In the genomic region with DNA sequence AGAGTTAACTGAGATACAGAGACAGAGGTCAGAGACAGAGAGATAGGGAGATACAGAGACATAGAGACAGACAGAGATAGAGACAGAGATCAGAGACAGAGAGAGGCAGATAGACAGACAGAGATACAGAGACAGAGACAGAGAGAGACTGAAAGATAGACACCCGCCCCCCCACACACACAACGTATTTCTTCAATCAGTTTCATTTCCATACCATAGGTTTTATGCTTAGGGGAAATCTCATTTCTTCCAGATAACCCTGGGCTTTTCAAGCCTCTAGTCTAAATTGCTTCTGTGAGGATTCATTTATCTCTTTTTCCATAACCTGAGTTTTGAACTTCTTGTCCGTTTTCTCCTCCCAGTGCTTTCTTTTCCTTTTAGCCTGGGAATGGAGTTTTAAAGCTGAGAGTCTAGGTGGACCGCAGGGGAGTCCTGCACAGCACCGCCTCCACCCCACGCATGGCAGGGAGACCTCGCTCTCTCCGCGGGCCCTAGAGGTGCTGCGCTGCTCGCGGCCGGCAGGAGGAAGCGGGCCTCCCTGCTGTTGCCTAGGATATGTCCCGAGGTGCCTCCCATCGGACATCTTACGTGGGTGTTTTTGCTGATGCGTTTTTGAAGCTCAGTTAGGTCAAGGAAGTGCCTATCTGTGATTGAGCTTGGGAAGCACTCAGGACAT, we compare ENCODE assay signal across 8 cellular contexts.
A peak's percentile ranks its signal among the peaks of the same experiment; 100 is the strongest.
DNase-seq lines count a peak whose midpoint lies in the region; ATAC-seq and TF ChIP-seq lines count a peak whose summit lies in the region.

No MANE protein-coding gene starts in this region.

- in situ Hi-C loops in SK-MEL-5 (cut with HindIII; ENCODE audit: low pct_unique_long_range_greater_than_20kb, low sequenced_read_pairs): no loop called here

- no peaks in the 10 kb centered on the region for H3K4me1 ChIP-seq in Caco-2

- H3K4me3 Mint-ChIP-seq in Caco-2 (ENCODE audit: unreplicated experiment): peak overlapping the region; percentile 55

- no TSS peak for BruUV-seq in Caco-2 (replicated peaks; lab: Mats Ljungman, UMichigan)

- no peaks in the 10 kb centered on the region for H3K9me3 ChIP-seq in Caco-2

- H3K9me3 Mint-ChIP-seq in Caco-2 (ENCODE audit: unreplicated experiment): no peaks in the 10 kb centered on the region

- peak; percentile 75 for DNase-seq in Caco-2
- peak; percentile 58 for DNase-seq in SK-MEL-5 (ENCODE audit: low read depth, low spot score)
- peak; percentile 67 for DNase-seq in astrocyte of the hippocampus (ENCODE audit: low read depth, low spot score)
- DNase-seq in iPS-NIHi11 (ENCODE audit: low spot score): peak; percentile 73
- DNase-seq in stimulated activated CD4-positive, alpha-beta T cell treated with anti-CD3 and anti-CD28 coated beads, Interleukin-12 subunit alpha, Interleukin-12 subunit beta, amount 100 ng/mL, for 48 hours (ENCODE audit: low read depth in 2 of 3, low spot score in 1 of 3): peak; percentile 20 to 33 (median 26)
- DNase-seq in SIG-M5 (lab: John Stamatoyannopoulos, UW): no peak

- H3K27me3 Mint-ChIP-seq in Caco-2 (ENCODE audit: insufficient read depth, unreplicated experiment): peaks cover 11% of the 10 kb centered on the region

- H3K4me1 Mint-ChIP-seq in Caco-2 (ENCODE audit: low read depth, unreplicated experiment): peaks cover 7% of the 10 kb centered on the region

- no peak overlapping the region for H3K4me3 ChIP-seq in Caco-2 (ENCODE audit: low read depth, low read length)

- intact Hi-C loops in Caco-2 (cut with micrococcal nuclease; ENCODE audit: unreplicated experiment): loop anchor here (1.0 to 5.0 kb wide), 4 partner anchors 19 to 478 kb away; no protein-coding TSS in a partner anchor

- no peaks in the 10 kb centered on the region for H3K36me3 ChIP-seq in Caco-2 (ENCODE audit: control insufficient read depth, insufficient read depth, low read length)

- H3K27ac Mint-ChIP-seq in Caco-2 (ENCODE audit: unreplicated experiment): no peak overlapping the region

- H3K36me3 Mint-ChIP-seq in Caco-2 (ENCODE audit: insufficient read depth, unreplicated experiment): no peaks in the 10 kb centered on the region

- CTCF ChIA-PET in Caco-2 (lab: Charles Lee): interaction anchor here (0.6 to 2.7 kb wide), 12 partner anchors 11 to 1237 kb away, joined by 3 to 39 read pairs (median 4); no protein-coding TSS in a partner anchor

- POLR2A ChIA-PET in Caco-2 (lab: Charles Lee): no interaction called here

- peak; percentile 37 for ATAC-seq in GM19328 (IDR thresholded peaks at IDR 0.05; ENCODE audit: unreplicated experiment)
- ATAC-seq in HG03432 (IDR thresholded peaks at IDR 0.05; ENCODE audit: unreplicated experiment): peak; percentile 71

- H3K27me3 ChIP-seq in Caco-2 (replicated peaks; ENCODE audit: control insufficient read depth, insufficient read depth, low read length): no peaks in the 10 kb centered on the region

- peak in 1 of 2 experiments; percentile 59 for TF ChIP-seq CTCF in Caco-2 (IDR thresholded peaks at IDR 0.05; ENCODE audit: insufficient read depth in 1 of 2, low read depth in 1 of 2, low read length in 1 of 2, severe bottlenecking in 1 of 2, unreplicated experiment in 1 of 2)
